In the genomic region with DNA sequence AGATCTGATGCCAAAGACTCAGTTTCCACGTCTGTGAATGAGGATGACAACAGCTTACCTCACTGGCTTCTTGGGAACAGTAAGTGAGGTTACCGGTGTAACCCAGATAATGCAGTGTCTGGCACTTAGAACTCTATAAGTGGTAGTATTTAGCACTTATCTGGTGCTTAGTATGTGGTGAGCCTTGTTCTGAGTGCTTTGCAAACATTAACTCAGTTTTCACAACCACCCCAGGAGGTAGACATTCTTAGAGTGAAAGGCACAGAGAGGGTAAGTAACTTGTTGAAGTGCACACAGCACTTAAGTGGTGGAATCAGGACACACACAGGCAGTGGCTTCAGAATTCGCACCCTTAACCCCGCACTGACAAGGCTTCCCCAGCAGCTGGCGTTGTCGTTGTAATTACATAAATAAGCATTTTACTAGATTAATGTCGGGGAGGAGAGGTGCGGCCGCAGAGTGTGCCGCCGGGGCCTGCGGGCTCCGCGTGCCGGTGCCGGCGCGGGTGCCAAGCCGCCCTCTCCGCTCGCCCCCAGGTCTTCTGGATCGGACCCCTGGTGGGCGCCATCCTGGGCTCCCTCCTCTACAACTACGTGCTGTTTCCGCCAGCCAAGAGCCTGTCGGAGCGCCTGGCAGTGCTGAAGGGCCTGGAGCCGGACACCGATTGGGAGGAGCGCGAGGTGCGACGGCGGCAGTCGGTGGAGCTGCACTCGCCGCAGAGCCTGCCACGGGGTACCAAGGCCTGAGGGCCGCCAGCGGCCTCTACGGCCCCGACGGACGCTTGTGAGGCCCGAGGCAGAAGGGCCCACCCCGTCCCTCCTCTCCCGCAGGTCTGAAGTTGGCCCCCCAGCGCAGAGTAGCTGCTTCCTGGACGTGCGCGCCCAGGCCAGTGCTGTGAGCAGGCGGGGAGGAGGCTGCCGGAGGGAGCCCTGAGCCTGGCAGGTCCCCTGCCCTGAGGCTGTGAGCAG, we compare ENCODE assay signal across 28 cellular contexts. TPM values are rescaled to one million over a fixed set of nuclear protein-coding genes. Genes with fewer than 3 reads are reported as not detected.
DNase-seq lines count a peak whose midpoint lies in the region; ATAC-seq, FAIRE-seq and TF ChIP-seq lines count a peak whose summit lies in the region.
"Had no signal": no experiment of that assay in that cellular context is flagged by ENCODE, and none has a peak within 500 bp of the region (broad histone marks: within the 10 kb centered on the region; RNA-seq: fewer than 3 reads in every experiment).

No MANE protein-coding gene starts in this region.

- WGBS in HepG2 (ENCODE audit: low lambda C conversion rate) = 77% methylated on average over 11 of the region's 53 CpGs

- H3K27ac ChIP-seq in GM23338 (ENCODE audit: low read depth) (no peak overlapping the region), HepG2 (ENCODE audit: extremely low read length, insufficient read depth, low read length) (no peak overlapping the region)
- no peak overlapping the region for H3K27ac ChIP-seq in CD4-positive, alpha-beta memory T cell (ENCODE audit: low read depth, low read length)

- H4K20me1 ChIP-seq in GM23338 (replicated peaks; ENCODE audit: insufficient read depth) (no peaks in the 10 kb centered on the region), HepG2 (ENCODE audit: insufficient read depth, low read length) (no peaks in the 10 kb centered on the region)

- POLR2A ChIA-PET in WTC11 (lab: Charles Lee) (interaction anchor here (0.6 kb wide), 1 partner anchor 36 kb away, joined by 3 read pairs; no protein-coding TSS in a partner anchor), HepG2 (lab: Yijun Ruan, JAX) (no interaction called here), GM10248 (lab: Yijun Ruan, JAX) (no interaction called here)
- POLR2A ChIA-PET in CD4-positive, alpha-beta memory T cell (lab: Charles Lee; ENCODE audit: partially characterized antibody) = no interaction called here

- no peak overlapping the region for H3K9ac ChIP-seq in HepG2 (ENCODE audit: insufficient read depth, low read depth, low read length)

- no peak for TF ChIP-seq EP300 in HepG2 (IDR thresholded peaks at IDR 0.05; ENCODE audit: low read depth in 2 of 2, low read length in 2 of 2)
- no peak for TF ChIP-seq EP300 in HepG2 (CRISPR knock-in tag; IDR thresholded peaks at IDR 0.05; ENCODE audit: borderline replicate concordance)

- peaks cover 22% of the 10 kb centered on the region for H3K4me1 Mint-ChIP-seq in GM23338
- peaks cover 15% of the 10 kb centered on the region for H3K4me1 Mint-ChIP-seq in WTC11
- peaks cover 0 to 2% (median under 1%) of the 10 kb centered on the region in 4 donors for H3K4me1 Mint-ChIP-seq in CD4-positive, alpha-beta memory T cell

- H3K4me3 Mint-ChIP-seq in GM23338 (no peak overlapping the region), WTC11 (no peak overlapping the region)
- H3K4me3 Mint-ChIP-seq in CD4-positive, alpha-beta memory T cell = no peak overlapping the region
- H3K4me3 Mint-ChIP-seq: activated B cell treated with CpG ODN at 0.5 μM for 24 hours; activated CD8-positive, alpha-beta T cell treated with anti-CD3 and anti-CD28 coated beads, Interleukin-2, amount 10 ng/mL, durations not matched to agents 7 days and 5 days; activated T-cell treated with anti-CD3 and anti-CD28 coated beads, Interleukin-2, amount 50 U/mL, for 24 hours; mesothelial cell of epicardium; nephron progenitor cell; stimulated activated memory B cell treated with anti-CD40 and anti-IgM and Interleukin-4, amounts not matched to agents 10 μg/mL and 1 μg/mL and 100 μg/mL, for 72 hours had no signal

- H3K4me1 ChIP-seq in BE2C = peaks cover 7% of the 10 kb centered on the region
- H3K4me1 ChIP-seq in GM23338 (ENCODE audit: insufficient read depth) = peaks cover 29% of the 10 kb centered on the region
- peaks cover 9% of the 10 kb centered on the region for H3K4me1 ChIP-seq in HepG2 (ENCODE audit: insufficient read depth, low read length)
- H3K4me1 ChIP-seq in CD4-positive, alpha-beta memory T cell (ENCODE audit: insufficient read depth, low read length) = no peaks in the 10 kb centered on the region

- peaks cover 26% of the 10 kb centered on the region for H3K27me3 Mint-ChIP-seq in GM23338 (ENCODE audit: insufficient read depth, low read depth, poor library complexity)
- peaks cover 39% of the 10 kb centered on the region for H3K27me3 Mint-ChIP-seq in WTC11 (ENCODE audit: low read depth)
- peaks cover 43 to 56% of the 10 kb centered on the region in 2 donors for H3K27me3 Mint-ChIP-seq in CD4-positive, alpha-beta memory T cell

- H3K36me3 ChIP-seq in BE2C = no peaks in the 10 kb centered on the region
- H3K36me3 ChIP-seq in GM23338 (ENCODE audit: insufficient read depth) = no peaks in the 10 kb centered on the region
- H3K36me3 ChIP-seq in HepG2 (replicated peaks in 1 of 2; ENCODE audit: control insufficient read depth in 1 of 2, insufficient read depth in 2 of 2, low read length in 2 of 2) = no peaks in the 10 kb centered on the region
- H3K36me3 ChIP-seq in CD4-positive, alpha-beta memory T cell (ENCODE audit: insufficient read depth, low read length) = no peaks in the 10 kb centered on the region
- H3K36me3 ChIP-seq: thyroid gland had no signal

- TF ChIP-seq CTCF in BE2C (IDR thresholded peaks at IDR 0.05; ENCODE audit: low read depth, low read length) (no peak), GM23338 (conservative IDR thresholded peaks at IDR 0.05; ENCODE audit: low read depth in 2 of 2) (0 out of 4 replicates have a peak, but pooled peaks of 1 of the 2 experiments have one; percentile 3), WTC11 (IDR thresholded peaks at IDR 0.05) (no peak), HepG2 (CRISPR knock-in tag; IDR thresholded peaks at IDR 0.05) (no peak), omental fat pad (IDR thresholded peaks at IDR 0.05) (no peak), GM10248 (IDR thresholded peaks at IDR 0.05; ENCODE audit: control extremely low read depth, extremely low read depth, low read depth, missing control alignments) (no peak)

- H3K9me3 ChIP-seq in BE2C (no peaks in the 10 kb centered on the region), HepG2 (ENCODE audit: low read length) (no peaks in the 10 kb centered on the region)
- H3K9me3 ChIP-seq in CD4-positive, alpha-beta memory T cell (ENCODE audit: control insufficient read depth in 1 of 2, low read length in 2 of 2) = no peaks in the 10 kb centered on the region
- H3K9me3 ChIP-seq: thyroid gland had no signal

- no peak for TF ChIP-seq RAD21 in HepG2 (CRISPR knock-in tag; IDR thresholded peaks at IDR 0.05)

- peak; percentile 30 for DNase-seq in BE2C
- DNase-seq in GM23338 (ENCODE audit: low spot score) = peak; percentile 78
- DNase-seq in WTC11 (ENCODE audit: low spot score) = no peak
- no peak for DNase-seq in HepG2 (ENCODE audit: low spot score)
- DNase-seq in CD4-positive, alpha-beta memory T cell = no peak
- no peak for DNase-seq in omental fat pad (ENCODE audit: low spot score)
- no peak for DNase-seq in GM10248 (ENCODE audit: extremely low spot score)
- no peak for DNase-seq in NCI-H526 treated with DMSO at 0.1 percent for 48 hours (lab: John Stamatoyannopoulos, UW)
- DNase-seq: activated B cell treated with CpG ODN at 0.5 μM for 24 hours; activated CD8-positive, alpha-beta T cell treated with anti-CD3 and anti-CD28 coated beads, Interleukin-2, amount 10 ng/mL, durations not matched to agents 7 days and 5 days; activated naive CD4-positive, alpha-beta T cell treated with anti-CD3 and anti-CD28 coated beads, Interleukin-2, amount 50 U/mL, for 16 hours; activated T-cell treated with anti-CD3 and anti-CD28 coated beads, Interleukin-2, amount 50 U/mL, for 24 hours; cerebellar nuclear complex; effector CD4-positive, alpha-beta T cell; NCI-H1694 treated with DMSO at 0.1 percent for 48 hours; NCI-H226; nephron progenitor cell; NK-92 treated with Interleukin-12 subunit alpha and Interleukin-12 subunit beta, amount 100 ng/mL, for 24 hours; T-helper 9 cell; thyroid gland had no signal

- no TSS peak for BruUV-seq in HepG2 (replicated peaks; lab: Mats Ljungman, UMichigan)

- ATAC-seq in GM23338 (peak; percentile 80), WTC11 (peak; percentile 22), HepG2 (no peak), omental fat pad (ENCODE audit: low FRiP score) (no peak)
- ATAC-seq: activated CD8-positive, alpha-beta T cell treated with anti-CD3 and anti-CD28 coated beads, Interleukin-2, amount 10 ng/mL, durations not matched to agents 7 days and 5 days; Panc1 had no signal

- H3K9me3 Mint-ChIP-seq in GM23338 = peaks cover under 1% of the 10 kb centered on the region; the same call in 2 of the 3 replicates
- no peaks in the 10 kb centered on the region for H3K9me3 Mint-ChIP-seq in WTC11
- no peaks in the 10 kb centered on the region for H3K9me3 Mint-ChIP-seq in CD4-positive, alpha-beta memory T cell
- H3K9me3 Mint-ChIP-seq: activated B cell treated with CpG ODN at 0.5 μM for 24 hours; activated T-cell treated with anti-CD3 and anti-CD28 coated beads, Interleukin-2, amount 50 U/mL, for 24 hours; mesothelial cell of epicardium; nephron progenitor cell; stimulated activated memory B cell treated with anti-CD40 and anti-IgM and Interleukin-4, amounts not matched to agents 10 μg/mL and 1 μg/mL and 100 μg/mL, for 72 hours had no signal

- no peaks in the 10 kb centered on the region for H3K27me3 ChIP-seq in BE2C
- peaks cover 54% of the 10 kb centered on the region for H3K27me3 ChIP-seq in GM23338 (ENCODE audit: insufficient read depth)
- H3K27me3 ChIP-seq in HepG2 (ENCODE audit: control insufficient read depth in 1 of 2, insufficient read depth in 2 of 2, low read length in 2 of 2) = peaks cover 5 to 55% of the 10 kb centered on the region in 2 experiments; a peak in 4 of 5 replicates
- peaks cover 12% of the 10 kb centered on the region for H3K27me3 ChIP-seq in CD4-positive, alpha-beta memory T cell (ENCODE audit: insufficient read depth, low read length)
- H3K27me3 ChIP-seq: thyroid gland had no signal

- peak overlapping the region; percentile 94 for H2AFZ ChIP-seq in GM23338
- H2AFZ ChIP-seq in HepG2 (ENCODE audit: low read length) = no peak overlapping the region

- H3K9me2 ChIP-seq in GM23338 (ENCODE audit: insufficient read depth) = no peaks in the 10 kb centered on the region

- no peak for FAIRE-seq in HepG2 (lab: Jason Lieb, UNC)
- FAIRE-seq: frontal cortex had no signal

- no peak overlapping the region for H3K4me3 ChIP-seq in BE2C (ENCODE audit: low read depth, low read length)
- peak overlapping the region; percentile 47 for H3K4me3 ChIP-seq in GM23338
- H3K4me3 ChIP-seq in HepG2 (replicated peaks in 1 of 3; ENCODE audit: insufficient read depth in 1 of 3, low read depth in 2 of 3, low read length in 3 of 3) = no peak overlapping the region
- H3K4me3 ChIP-seq in CD4-positive, alpha-beta memory T cell (ENCODE audit: low read length in 2 of 2) = no peak overlapping the region
- H3K4me3 ChIP-seq: thyroid gland had no signal

- intact Hi-C loops in HepG2 (cut with micrococcal nuclease; ENCODE audit: unreplicated experiment) = no loop called here
- intact Hi-C loops in CD4-positive, alpha-beta memory T cell (cut with micrococcal nuclease) = no loop called here

- H3K36me3 Mint-ChIP-seq in GM23338 (ENCODE audit: low read depth) (no peaks in the 10 kb centered on the region), WTC11 (no peaks in the 10 kb centered on the region)
- no peaks in the 10 kb centered on the region for H3K36me3 Mint-ChIP-seq in CD4-positive, alpha-beta memory T cell
- H3K36me3 Mint-ChIP-seq: mesothelial cell of epicardium; stimulated activated memory B cell treated with anti-CD40 and anti-IgM and Interleukin-4, amounts not matched to agents 10 μg/mL and 1 μg/mL and 100 μg/mL, for 72 hours had no signal

- H3K27ac Mint-ChIP-seq in GM23338 = no peak overlapping the region
- H3K27ac Mint-ChIP-seq in WTC11 = no peak overlapping the region
- no peak overlapping the region for H3K27ac Mint-ChIP-seq in CD4-positive, alpha-beta memory T cell
- H3K27ac Mint-ChIP-seq: activated B cell treated with CpG ODN at 0.5 μM for 24 hours; activated CD8-positive, alpha-beta T cell treated with anti-CD3 and anti-CD28 coated beads, Interleukin-2, amount 10 ng/mL, durations not matched to agents 7 days and 5 days; activated T-cell treated with anti-CD3 and anti-CD28 coated beads, Interleukin-2, amount 50 U/mL, for 24 hours; mesothelial cell of epicardium; nephron progenitor cell; progenitor cell of endocrine pancreas; stimulated activated memory B cell treated with anti-CD40 and anti-IgM and Interleukin-4, amounts not matched to agents 10 μg/mL and 1 μg/mL and 100 μg/mL, for 72 hours had no signal

- in situ Hi-C loops in HepG2 (cut with HindIII; ENCODE audit: extremely low pct_ligation_motif_present, low pct_unique_long_range_greater_than_20kb) = no loop called here

- no peak for TF ChIP-seq POLR2A in HepG2 (IDR thresholded peaks at IDR 0.05; ENCODE audit: insufficient read depth in 1 of 2, low read depth in 2 of 2, low read length in 2 of 2)

- H3K4me2 ChIP-seq in GM23338 = peak overlapping the region; percentile 80
- H3K4me2 ChIP-seq in HepG2 (ENCODE audit: low read depth, low read length) = no peak overlapping the region

- H3F3A ChIP-seq in GM23338 (replicated peaks; ENCODE audit: low read depth) = no peaks in the 10 kb centered on the region

- H3K79me2 ChIP-seq in GM23338 (replicated peaks; ENCODE audit: insufficient read depth) = no peaks in the 10 kb centered on the region
- H3K79me2 ChIP-seq in HepG2 (ENCODE audit: insufficient read depth, low read length) = no peaks in the 10 kb centered on the region

- CTCF ChIA-PET in WTC11 (lab: Charles Lee) = interaction anchor here (0.6 to 7.6 kb wide), 9 partner anchors 9 to 748 kb away, joined by 3 to 70 read pairs (median 4); no protein-coding TSS in a partner anchor
- CTCF ChIA-PET in HepG2 (lab: Yijun Ruan, JAX; ENCODE audit: low intra/inter-chr PET ratio, low total read pairs) = no interaction called here
- CTCF ChIA-PET in CD4-positive, alpha-beta memory T cell (lab: Charles Lee; ENCODE audit: partially characterized antibody) = interaction anchor here (1.5 to 2.7 kb wide), 2 partner anchors 10 to 12 kb away, joined by 4 to 9 read pairs; no protein-coding TSS in a partner anchor
- CTCF ChIA-PET in GM10248 (lab: Yijun Ruan, JAX) = interaction anchor here (1.6 to 4.6 kb wide), 3 partner anchors 9 to 115 kb away, joined by 7 to 36 read pairs (median 16); no protein-coding TSS in a partner anchor

RNA-seq across cellular contexts. Expression of a gene that starts 4.6 kb away (rescaled TPM):
- 2.5 TPM for polyA plus RNA-seq in BE2C (2012; ENCODE audit: insufficient read depth, insufficient read length, low read depth)
- total RNA-seq in GM23338 (2014; rRNA removed; shearing (Covaris generic)) = 0.07 TPM in 1 of 2 replicates, not detected in the other
- not detected in 2 replicates for polyA plus RNA-seq in GM23338 (2016; fragmentation: Nextera tagmentation; extraction: Ambion mirVana)
- total RNA-seq in WTC11 (2021) = not detected in 3 replicates
- total RNA-seq in HepG2 (2016; rRNA removed; fragmentation: Illumina TruSeq; extraction: Trizol) = not detected in 2 replicates
- total RNA-seq in HepG2 (2016; cell fraction: cytosol; rRNA removed; fragmentation: Illumina TruSeq; extraction: Trizol; ENCODE audit: low read depth) = not detected in 2 replicates
- not detected in 2 replicates for total RNA-seq in HepG2 (2016; cell fraction: insoluble cytoplasmic fraction; rRNA removed; fragmentation: Illumina TruSeq; extraction: Trizol)
- not detected in 2 replicates for total RNA-seq in HepG2 (2016; cell fraction: membrane; rRNA removed; fragmentation: Illumina TruSeq; extraction: Trizol)
- total RNA-seq in HepG2 (2016; cell fraction: nucleus; rRNA removed; fragmentation: Illumina TruSeq; extraction: Trizol) = not detected in 2 replicates
- polyA plus RNA-seq in HepG2 (2011; rRNA removed) = not detected in 2 replicates
- polyA plus RNA-seq in HepG2 (2011; cell fraction: cytosol; rRNA removed) = not detected in 2 replicates
- not detected in 2 replicates for polyA plus RNA-seq in HepG2 (2011; cell fraction: nucleus; rRNA removed)
- polyA plus RNA-seq in HepG2 (2012) = not detected in 2 replicates
- polyA plus RNA-seq in HepG2 (2016; cell fraction: cytosol; fragmentation: Illumina TruSeq; extraction: Trizol; ENCODE audit: low read depth) = not detected in 2 replicates
- not detected in 2 replicates for polyA plus RNA-seq in HepG2 (2016; cell fraction: insoluble cytoplasmic fraction; fragmentation: Illumina TruSeq; extraction: Trizol; ENCODE audit: low read depth)
- not detected in 2 replicates for polyA plus RNA-seq in HepG2 (2016; cell fraction: membrane; fragmentation: Illumina TruSeq; extraction: Trizol; ENCODE audit: low read depth)
- polyA plus RNA-seq in HepG2 (2016; cell fraction: nucleus; fragmentation: Illumina TruSeq; extraction: Trizol; ENCODE audit: insufficient read depth, low read depth) = not detected in 2 replicates
- not detected in 2 replicates for polyA minus RNA-seq in HepG2 (2011; rRNA and poly(A)+ RNA removed; ENCODE audit: low replicate concordance)
- not detected in 2 replicates for polyA minus RNA-seq in HepG2 (2011; cell fraction: cytosol; rRNA and poly(A)+ RNA removed)
- not detected in 2 replicates for polyA minus RNA-seq in HepG2 (2011; cell fraction: nucleus; rRNA and poly(A)+ RNA removed)
- total RNA-seq in CD4-positive, alpha-beta memory T cell = not detected
- polyA plus RNA-seq in CD4-positive, alpha-beta memory T cell = not detected
- total RNA-seq in omental fat pad = not detected
- total RNA-seq: activated B cell treated with CpG ODN at 0.5 μM for 24 hours; activated CD8-positive, alpha-beta T cell treated with anti-CD3 and anti-CD28 coated beads, Interleukin-2, amount 10 ng/mL, durations not matched to agents 7 days and 5 days; Daoy; frontal cortex; mesothelial cell of epicardium had no signal
- polyA plus RNA-seq: aorta, esophagus had no signal

RNA-seq across cellular contexts. Expression of a gene that starts 6.5 kb away (rescaled TPM):
- 3.4 TPM for polyA plus RNA-seq in BE2C (2012; ENCODE audit: insufficient read depth, insufficient read length, low read depth)
- 2.2 and 2.7 TPM in 2 replicates for total RNA-seq in GM23338 (2014; rRNA removed; shearing (Covaris generic))
- polyA plus RNA-seq in GM23338 (2016; fragmentation: Nextera tagmentation; extraction: Ambion mirVana) (1.1 and 1.3 TPM in 2 replicates), HepG2 (2011; rRNA removed) (not detected in 2 replicates)
- total RNA-seq in WTC11 (2021) (2.7 to 2.9 TPM (median 2.8 TPM) in 3 replicates), HepG2 (2016; rRNA removed; fragmentation: Illumina TruSeq; extraction: Trizol) (not detected in 2 replicates), omental fat pad (not detected)
- total RNA-seq in HepG2 (2016; cell fraction: cytosol; rRNA removed; fragmentation: Illumina TruSeq; extraction: Trizol; ENCODE audit: low read depth) = not detected in 2 replicates
- total RNA-seq in HepG2 (2016; cell fraction: insoluble cytoplasmic fraction; rRNA removed; fragmentation: Illumina TruSeq; extraction: Trizol) = not detected in 2 replicates
- not detected in 2 replicates for total RNA-seq in HepG2 (2016; cell fraction: membrane; rRNA removed; fragmentation: Illumina TruSeq; extraction: Trizol)
- total RNA-seq in HepG2 (2016; cell fraction: nucleus; rRNA removed; fragmentation: Illumina TruSeq; extraction: Trizol) = not detected in 2 replicates
- polyA plus RNA-seq in HepG2 (2011; cell fraction: cytosol; rRNA removed) = not detected in 2 replicates
- not detected in 2 replicates for polyA plus RNA-seq in HepG2 (2011; cell fraction: nucleus; rRNA removed)
- not detected in 2 replicates for polyA plus RNA-seq in HepG2 (2012)
- polyA plus RNA-seq in HepG2 (2016; cell fraction: cytosol; fragmentation: Illumina TruSeq; extraction: Trizol; ENCODE audit: low read depth) = not detected in 2 replicates
- polyA plus RNA-seq in HepG2 (2016; cell fraction: insoluble cytoplasmic fraction; fragmentation: Illumina TruSeq; extraction: Trizol; ENCODE audit: low read depth) = not detected in 2 replicates
- polyA plus RNA-seq in HepG2 (2016; cell fraction: membrane; fragmentation: Illumina TruSeq; extraction: Trizol; ENCODE audit: low read depth) = not detected in 2 replicates
- not detected in 2 replicates for polyA plus RNA-seq in HepG2 (2016; cell fraction: nucleus; fragmentation: Illumina TruSeq; extraction: Trizol; ENCODE audit: insufficient read depth, low read depth)
- polyA minus RNA-seq in HepG2 (2011; rRNA and poly(A)+ RNA removed; ENCODE audit: low replicate concordance) = 0.82 TPM in 1 of 2 replicates, not detected in the other
- not detected in 2 replicates for polyA minus RNA-seq in HepG2 (2011; cell fraction: cytosol; rRNA and poly(A)+ RNA removed)
- not detected in 2 replicates for polyA minus RNA-seq in HepG2 (2011; cell fraction: nucleus; rRNA and poly(A)+ RNA removed)
- not detected for total RNA-seq in CD4-positive, alpha-beta memory T cell
- polyA plus RNA-seq in CD4-positive, alpha-beta memory T cell = not detected
- total RNA-seq: activated B cell treated with CpG ODN at 0.5 μM for 24 hours; activated CD8-positive, alpha-beta T cell treated with anti-CD3 and anti-CD28 coated beads, Interleukin-2, amount 10 ng/mL, durations not matched to agents 7 days and 5 days; Daoy had no signal

RNA-seq across cellular contexts. Expression of a gene that starts 17.6 kb away (rescaled TPM):
- polyA plus RNA-seq in BE2C (2012; ENCODE audit: insufficient read depth, insufficient read length, low read depth) = 3.2 TPM
- total RNA-seq in GM23338 (2014; rRNA removed; shearing (Covaris generic)) = not detected in 2 replicates
- polyA plus RNA-seq in GM23338 (2016; fragmentation: Nextera tagmentation; extraction: Ambion mirVana) = 0.08 TPM in 1 of 2 replicates, not detected in the other
- 0.09 to 0.21 TPM (median 0.18 TPM) in 3 replicates for total RNA-seq in WTC11 (2021)
- total RNA-seq in HepG2 (2016; rRNA removed; fragmentation: Illumina TruSeq; extraction: Trizol) = 0.51 and 1.3 TPM in 2 replicates
- total RNA-seq in HepG2 (2016; cell fraction: cytosol; rRNA removed; fragmentation: Illumina TruSeq; extraction: Trizol; ENCODE audit: low read depth) = 0.20 and 0.35 TPM in 2 replicates
- 0.54 and 1.1 TPM in 2 replicates for total RNA-seq in HepG2 (2016; cell fraction: insoluble cytoplasmic fraction; rRNA removed; fragmentation: Illumina TruSeq; extraction: Trizol)
- total RNA-seq in HepG2 (2016; cell fraction: membrane; rRNA removed; fragmentation: Illumina TruSeq; extraction: Trizol) = 0.55 and 0.59 TPM in 2 replicates
- total RNA-seq in HepG2 (2016; cell fraction: nucleus; rRNA removed; fragmentation: Illumina TruSeq; extraction: Trizol) = 0.47 and 0.87 TPM in 2 replicates
- 0.32 and 0.38 TPM in 2 replicates for polyA plus RNA-seq in HepG2 (2011; rRNA removed)
- 0.21 and 0.23 TPM in 2 replicates for polyA plus RNA-seq in HepG2 (2011; cell fraction: cytosol; rRNA removed)
- polyA plus RNA-seq in HepG2 (2011; cell fraction: nucleus; rRNA removed) = 0.64 and 0.79 TPM in 2 replicates
- polyA plus RNA-seq in HepG2 (2012) = 0.43 and 0.78 TPM in 2 replicates
- polyA plus RNA-seq in HepG2 (2016; cell fraction: cytosol; fragmentation: Illumina TruSeq; extraction: Trizol; ENCODE audit: low read depth) = 0.23 and 0.31 TPM in 2 replicates
- 0.48 and 0.69 TPM in 2 replicates for polyA plus RNA-seq in HepG2 (2016; cell fraction: insoluble cytoplasmic fraction; fragmentation: Illumina TruSeq; extraction: Trizol; ENCODE audit: low read depth)
- polyA plus RNA-seq in HepG2 (2016; cell fraction: membrane; fragmentation: Illumina TruSeq; extraction: Trizol; ENCODE audit: low read depth) = 0.23 and 0.48 TPM in 2 replicates
- polyA plus RNA-seq in HepG2 (2016; cell fraction: nucleus; fragmentation: Illumina TruSeq; extraction: Trizol; ENCODE audit: insufficient read depth, low read depth) = 1.6 and 2.3 TPM in 2 replicates
- 0.16 and 0.48 TPM in 2 replicates for polyA minus RNA-seq in HepG2 (2011; rRNA and poly(A)+ RNA removed; ENCODE audit: low replicate concordance)
- polyA minus RNA-seq in HepG2 (2011; cell fraction: cytosol; rRNA and poly(A)+ RNA removed) = not detected in 2 replicates
- 0.25 TPM in 1 of 2 replicates, not detected in the other for polyA minus RNA-seq in HepG2 (2011; cell fraction: nucleus; rRNA and poly(A)+ RNA removed)
- total RNA-seq in CD4-positive, alpha-beta memory T cell = not detected
- polyA plus RNA-seq in CD4-positive, alpha-beta memory T cell = not detected
- total RNA-seq in omental fat pad = under 1 TPM in 1 of 4 donors, not detected in 3; 0.56 TPM
- total RNA-seq: activated B cell treated with CpG ODN at 0.5 μM for 24 hours; activated CD8-positive, alpha-beta T cell treated with anti-CD3 and anti-CD28 coated beads, Interleukin-2, amount 10 ng/mL, durations not matched to agents 7 days and 5 days; frontal cortex; thyroid gland had no signal
- polyA plus RNA-seq: aorta had no signal

RNA-seq across cellular contexts. Expression of a gene that starts 51.4 kb away (rescaled TPM):
- 226 TPM for polyA plus RNA-seq in BE2C (2012; ENCODE audit: insufficient read depth, insufficient read length, low read depth)
- 0.08 and 2.0 TPM in 2 replicates for total RNA-seq in GM23338 (2014; rRNA removed; shearing (Covaris generic))
- polyA plus RNA-seq in GM23338 (2016; fragmentation: Nextera tagmentation; extraction: Ambion mirVana) = 0.61 and 0.83 TPM in 2 replicates
- 0.18 to 0.30 TPM (median 0.22 TPM) in 3 replicates for total RNA-seq in WTC11 (2021)
- not detected in 2 replicates for total RNA-seq in HepG2 (2016; rRNA removed; fragmentation: Illumina TruSeq; extraction: Trizol)
- total RNA-seq in HepG2 (2016; cell fraction: cytosol; rRNA removed; fragmentation: Illumina TruSeq; extraction: Trizol; ENCODE audit: low read depth) = not detected in 2 replicates
- total RNA-seq in HepG2 (2016; cell fraction: insoluble cytoplasmic fraction; rRNA removed; fragmentation: Illumina TruSeq; extraction: Trizol) = not detected in 2 replicates
- not detected in 2 replicates for total RNA-seq in HepG2 (2016; cell fraction: membrane; rRNA removed; fragmentation: Illumina TruSeq; extraction: Trizol)
- total RNA-seq in HepG2 (2016; cell fraction: nucleus; rRNA removed; fragmentation: Illumina TruSeq; extraction: Trizol) = not detected in 2 replicates
- polyA plus RNA-seq in HepG2 (2011; rRNA removed) = not detected in 2 replicates
- polyA plus RNA-seq in HepG2 (2011; cell fraction: cytosol; rRNA removed) = 0.01 and 0.03 TPM in 2 replicates
- 0.21 TPM in 1 of 2 replicates, not detected in the other for polyA plus RNA-seq in HepG2 (2011; cell fraction: nucleus; rRNA removed)
- polyA plus RNA-seq in HepG2 (2012) = not detected in 2 replicates
- polyA plus RNA-seq in HepG2 (2016; cell fraction: cytosol; fragmentation: Illumina TruSeq; extraction: Trizol; ENCODE audit: low read depth) = not detected in 2 replicates
- not detected in 2 replicates for polyA plus RNA-seq in HepG2 (2016; cell fraction: insoluble cytoplasmic fraction; fragmentation: Illumina TruSeq; extraction: Trizol; ENCODE audit: low read depth)
- polyA plus RNA-seq in HepG2 (2016; cell fraction: membrane; fragmentation: Illumina TruSeq; extraction: Trizol; ENCODE audit: low read depth) = not detected in 2 replicates
- not detected in 2 replicates for polyA plus RNA-seq in HepG2 (2016; cell fraction: nucleus; fragmentation: Illumina TruSeq; extraction: Trizol; ENCODE audit: insufficient read depth, low read depth)
- 0.65 TPM in 1 of 2 replicates, not detected in the other for polyA minus RNA-seq in HepG2 (2011; rRNA and poly(A)+ RNA removed; ENCODE audit: low replicate concordance)
- polyA minus RNA-seq in HepG2 (2011; cell fraction: cytosol; rRNA and poly(A)+ RNA removed) = not detected in 2 replicates
- polyA minus RNA-seq in HepG2 (2011; cell fraction: nucleus; rRNA and poly(A)+ RNA removed) = not detected in 2 replicates
- total RNA-seq in CD4-positive, alpha-beta memory T cell = under 1 TPM; 0.08 to 0.17 TPM
- under 1 TPM in 1 of 2 donors, not detected in 1; 0.59 TPM for polyA plus RNA-seq in CD4-positive, alpha-beta memory T cell
- 1 to 10 TPM in 3 of 4 donors, under 1 TPM in 1; 0.36 to 6.1 (median 3.1) TPM for total RNA-seq in omental fat pad
- total RNA-seq: activated B cell treated with CpG ODN at 0.5 μM for 24 hours, progenitor cell of endocrine pancreas had no signal

Comparison
In these comparisons a context has a peak if more than half of its experiments do, and no peak if none do; other contexts are left out.
1. DNase-seq: peak in BE2C (single experiment) and GM23338 (single experiment); none in WTC11 (single experiment), HepG2 (single experiment), CD4-positive, alpha-beta memory T cell (0 of 5), omental fat pad (single experiment), GM10248 (single experiment) and NCI-H526 treated with DMSO at 0.1 percent for 48 hours (single experiment).
2. ATAC-seq: peak in GM23338 (single experiment) and WTC11 (single experiment); none in HepG2 (single experiment) and omental fat pad (single experiment).